Comparison of ENCODE assay signal across 1 cellular context in genomic region chr11:11813288-11813962, GRCh38.
A peak's percentile ranks its signal among the peaks of the same experiment; 100 is the strongest.
TF ChIP-seq lines count a peak whose summit lies in the region.

No MANE protein-coding gene starts in this region.

TF ChIP-seq in HepG2, 621 proteins besides CTCF, POLR2A, EP300 and RAD21 (continued from another document and continues in another):
- peak; percentile 66; the same call in 1 of the 2 replicates for TF ChIP-seq ZBED4 (CRISPR knock-in tag; IDR thresholded peaks at IDR 0.05; ENCODE audit: borderline replicate concordance)
- TF ChIP-seq STAT6 (CRISPR knock-in tag; IDR thresholded peaks at IDR 0.05; ENCODE audit: borderline replicate concordance): no peak
- peak; percentile 44; the same call in 1 of the 2 replicates for TF ChIP-seq FOXP4 (CRISPR knock-in tag; IDR thresholded peaks at IDR 0.05)
- no peak for TF ChIP-seq CENPBD1 (CRISPR knock-in tag; IDR thresholded peaks at IDR 0.05; ENCODE audit: borderline replicate concordance, low read depth)
- no peak for TF ChIP-seq ZNF501 (CRISPR knock-in tag; IDR thresholded peaks at IDR 0.05)
- TF ChIP-seq NAIF1 (CRISPR knock-in tag; IDR thresholded peaks at IDR 0.05; ENCODE audit: borderline replicate concordance): no peak
- TF ChIP-seq THAP7 (CRISPR knock-in tag; IDR thresholded peaks at IDR 0.05): no peak
- no peak for TF ChIP-seq ELK4 (CRISPR knock-in tag; IDR thresholded peaks at IDR 0.05; ENCODE audit: borderline replicate concordance)
- TF ChIP-seq ZNF580 (CRISPR knock-in tag; IDR thresholded peaks at IDR 0.05; ENCODE audit: borderline replicate concordance, low read depth): no peak
- TF ChIP-seq ZNF407 (CRISPR knock-in tag; IDR thresholded peaks at IDR 0.05; ENCODE audit: not compliant biosample characterization): no peak
- no peak for TF ChIP-seq SYNCRIP (IDR thresholded peaks at IDR 0.05; ENCODE audit: insufficient read depth, low read depth, low read length)
- TF ChIP-seq ETV5 (CRISPR knock-in tag; IDR thresholded peaks at IDR 0.05; ENCODE audit: borderline replicate concordance): no peak; the same call in 1 of the 2 replicates
- no peak for TF ChIP-seq TCF7 (IDR thresholded peaks at IDR 0.05; ENCODE audit: low read depth)
- no peak for TF ChIP-seq TEAD2 (CRISPR knock-in tag; IDR thresholded peaks at IDR 0.05)
- TF ChIP-seq ZNF770 (CRISPR knock-in tag; IDR thresholded peaks at IDR 0.05): no peak
- 0 out of 2 replicates have a peak, but pooled peaks have one; percentile 48 for TF ChIP-seq ATF2 (CRISPR knock-in tag; IDR thresholded peaks at IDR 0.05)
- no peak for TF ChIP-seq CENPX (CRISPR knock-in tag; IDR thresholded peaks at IDR 0.05)
- TF ChIP-seq ATRX (CRISPR knock-in tag; IDR thresholded peaks at IDR 0.05; ENCODE audit: borderline replicate concordance): no peak
- peak; percentile 58; the same call in 1 of the 2 replicates for TF ChIP-seq ZNF614 (CRISPR knock-in tag; IDR thresholded peaks at IDR 0.05; ENCODE audit: borderline replicate concordance)
- TF ChIP-seq ZKSCAN1 (IDR thresholded peaks at IDR 0.05; ENCODE audit: low read length): no peak
- no peak for TF ChIP-seq ZC3H13 (CRISPR knock-in tag; IDR thresholded peaks at IDR 0.05)
- peak in 1 of 2 experiments; percentile 14; a peak in 2 of 4 replicates for TF ChIP-seq NR2F1 (CRISPR knock-in tag; IDR thresholded peaks at IDR 0.05)
- TF ChIP-seq HNRNPH1 (optimal IDR thresholded peaks at IDR 0.05; ENCODE audit: low read depth, low read length): no peak
- TF ChIP-seq ZNF207 (IDR thresholded peaks at IDR 0.05; ENCODE audit: borderline replicate concordance): no peak
- no peak for TF ChIP-seq ZFP82 (CRISPR knock-in tag; IDR thresholded peaks at IDR 0.05; ENCODE audit: borderline replicate concordance)
- TF ChIP-seq ZNF44 (CRISPR knock-in tag; IDR thresholded peaks at IDR 0.05): no peak
- 0 out of 2 replicates have a peak, but pooled peaks have one; percentile 40 for TF ChIP-seq TARDBP (CRISPR knock-in tag; IDR thresholded peaks at IDR 0.05)
- peak; percentile 79 for TF ChIP-seq RXRB (CRISPR knock-in tag; IDR thresholded peaks at IDR 0.05; ENCODE audit: borderline replicate concordance)
- TF ChIP-seq ATF7 (IDR thresholded peaks at IDR 0.05): no peak
- TF ChIP-seq ATF7 (CRISPR knock-in tag; IDR thresholded peaks at IDR 0.05): no peak
- TF ChIP-seq POLR2AphosphoS5 (IDR thresholded peaks at IDR 0.05; ENCODE audit: low read depth, low read length): no peak
